Comparison of ENCODE assay signal across 11 cellular contexts in the genomic region with DNA sequence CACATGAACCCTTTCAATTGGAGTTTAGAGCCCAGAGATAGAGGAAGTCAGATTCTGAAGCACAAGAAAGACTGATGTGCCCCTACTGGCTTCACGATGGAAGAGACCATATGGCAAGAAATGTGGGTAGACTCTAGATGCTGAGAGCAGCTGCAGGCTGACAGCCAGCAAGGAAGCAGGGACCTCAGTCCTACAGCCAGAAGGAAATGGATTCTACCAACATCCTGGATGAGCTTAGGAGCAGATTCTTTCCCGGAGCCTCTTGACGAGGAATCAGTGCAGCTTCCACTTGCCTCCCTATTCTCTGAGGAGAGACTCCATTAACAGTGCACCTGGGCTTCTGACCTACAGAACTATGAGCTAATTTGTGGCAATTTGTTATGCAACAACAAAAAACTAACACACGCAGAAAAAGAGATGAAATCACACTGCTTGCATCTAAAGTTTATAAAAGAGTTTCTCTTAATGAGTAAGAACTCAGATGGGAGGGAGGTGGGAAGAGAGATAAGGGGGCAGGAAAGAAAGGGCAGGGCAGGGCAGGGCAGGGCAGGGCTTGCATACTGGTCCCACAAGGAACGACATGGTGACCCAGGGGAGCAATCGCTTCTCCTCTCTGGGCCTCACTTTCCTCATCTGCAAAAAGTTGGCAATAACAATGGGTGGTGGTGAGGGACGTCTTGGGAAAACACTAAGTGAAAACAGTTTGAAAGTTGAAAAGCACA.
A peak's percentile ranks its signal among the peaks of the same experiment; 100 is the strongest.
DNase-seq lines count a peak whose midpoint lies in the region; ATAC-seq, FAIRE-seq and TF ChIP-seq lines count a peak whose summit lies in the region.
"Had no signal": no experiment of that assay in that cellular context is flagged by ENCODE, and none has a peak within 500 bp of the region (broad histone marks: within the 10 kb centered on the region; RNA-seq: fewer than 3 reads in every experiment).

No MANE protein-coding gene starts in this region.

- no peaks in the 10 kb centered on the region for H3K36me3 ChIP-seq in H1 (ENCODE audit: control insufficient read depth in 2 of 4, insufficient read depth in 4 of 4, low read length in 3 of 4)
- no peaks in the 10 kb centered on the region for H3K36me3 ChIP-seq in small intestine (ENCODE audit: control insufficient read depth in 2 of 2, insufficient read depth in 2 of 2, low read length in 2 of 2)
- H3K36me3 ChIP-seq: tibial nerve had no signal

- H2AFZ ChIP-seq in H1 (ENCODE audit: low read length) = no peak overlapping the region

- no peaks in the 10 kb centered on the region for H3K79me2 ChIP-seq in H1 (ENCODE audit: control insufficient read depth in 1 of 2, insufficient read depth in 2 of 2, low read length in 2 of 2)

- H3K9me3 ChIP-seq in H1 (ENCODE audit: insufficient read depth in 2 of 2, low read depth in 1 of 2, low read length in 1 of 2) (no peaks in the 10 kb centered on the region), small intestine (ENCODE audit: control insufficient read depth, low read depth) (no peaks in the 10 kb centered on the region)
- H3K9me3 ChIP-seq: tibial nerve had no signal

- DNase-seq in NCI-H82 (lab: John Stamatoyannopoulos, UW) = peak; percentile 63
- no peak for DNase-seq in NCI-H82 treated with DMSO at 0.1 percent for 48 hours (lab: John Stamatoyannopoulos, UW; ENCODE audit: unreplicated experiment)
- DNase-seq in NCI-H524 (lab: John Stamatoyannopoulos, UW) = peak; percentile 39 to 77
- DNase-seq in H1 (ENCODE audit: low read depth in 1 of 2, low spot score in 2 of 2) = no peak
- peak; percentile 75 for DNase-seq in small intestine
- no peak for DNase-seq in amniotic stem cell (lab: John Stamatoyannopoulos, UW)
- DNase-seq in G401 (ENCODE audit: low spot score) = no peak
- DNase-seq: activated effector memory CD4-positive, alpha-beta T cell treated with anti-CD3 and anti-CD28 coated beads, Interleukin-2, amount 50 U/mL, for 16 hours had no signal

- CTCF ChIA-PET in H1 (lab: Charles Lee; ENCODE audit: partially characterized antibody) = interaction anchor here (0.9 kb wide), 1 partner anchor 14 kb away, joined by 6 read pairs; no protein-coding TSS in a partner anchor

- 74% methylated on average over 7 of the region's 7 CpGs; no CpG with 5 or more reads in 1 of the 2 experiments for WGBS in H1 (ENCODE audit: extremely low coverage in 1 of 2, insufficient coverage in 1 of 2, insufficient read length in 1 of 2, insufficient replicate concordance in 2 of 2, low coverage in 1 of 2, low lambda C conversion rate in 2 of 2, missing lambda C conversion rate in 1 of 2), 2 experiments
- 31 to 49% (median 48%) methylated on average over 7 of the region's 7 CpGs for WGBS in small intestine, 3 donors

- H3K4me2 ChIP-seq in H1 (ENCODE audit: insufficient read depth in 1 of 2, low read depth in 2 of 2, low read length in 2 of 2) = no peak overlapping the region

- POLR2A ChIA-PET in H1 (lab: Charles Lee; ENCODE audit: partially characterized antibody) = interaction anchor here (0.5 kb wide), 1 partner anchor 74 kb away, joined by 3 read pairs; no protein-coding TSS in a partner anchor

- no peak overlapping the region for H3K18ac ChIP-seq in H1 (ENCODE audit: extremely low read depth, low read length)

- no peak; a peak in 1 of 4 replicates for TF ChIP-seq RAD21 in H1 (IDR thresholded peaks at IDR 0.05 in 1 of 2, conservative IDR thresholded peaks at IDR 0.05 in 1 of 2; ENCODE audit: low read depth in 2 of 2, low read length in 2 of 2)

- no peak for ATAC-seq in HG03196 (IDR thresholded peaks at IDR 0.05; ENCODE audit: unreplicated experiment)

- no peak overlapping the region for H2BK12ac ChIP-seq in H1 (ENCODE audit: low read depth, low read length)

- in situ Hi-C loops in G401 (cut with HindIII; ENCODE audit: low sequenced_read_pairs) = no loop called here

- H2AK5ac ChIP-seq in H1 (ENCODE audit: low read depth, low read length) = no peak overlapping the region

- H3K27ac ChIP-seq in H1 (ENCODE audit: low read depth, low read length) (no peak overlapping the region), small intestine (ENCODE audit: low read depth in 1 of 2, low read length in 1 of 2) (peak overlapping the region; percentile 68 to 72)

- H2BK20ac ChIP-seq in H1 (ENCODE audit: low read length) = no peak overlapping the region

- TF ChIP-seq POLR2A in H1 (IDR thresholded peaks at IDR 0.05; ENCODE audit: control extremely low read depth in 1 of 2, low read depth in 2 of 2, low read length in 2 of 2) = no peak

- no peaks in the 10 kb centered on the region for H3K23me2 ChIP-seq in H1 (ENCODE audit: low read depth, low read length)

- H2BK5ac ChIP-seq in H1 (ENCODE audit: low read depth, low read length) = no peak overlapping the region

- FAIRE-seq in H1 (lab: Jason Lieb, UNC) (peak; percentile 82), small intestine (lab: Jason Lieb, UNC) (no peak)
- FAIRE-seq: GM18507 had no signal

- no peak overlapping the region for H2BK15ac ChIP-seq in H1 (ENCODE audit: low read length)

- no peaks in the 10 kb centered on the region for H4K20me1 ChIP-seq in H1 (replicated peaks in 1 of 2; ENCODE audit: control insufficient read depth in 1 of 2, insufficient read depth in 2 of 2, low read length in 2 of 2)

- no peak overlapping the region for H4K8ac ChIP-seq in H1 (ENCODE audit: extremely low read depth, insufficient read depth, low read length)

- no peak overlapping the region for H3K4ac ChIP-seq in H1 (replicated peaks; ENCODE audit: insufficient read length, low read depth, low read length)

- H3K27me3 ChIP-seq in H1 (replicated peaks in 1 of 4; ENCODE audit: control insufficient read depth in 3 of 4, extremely low read depth in 1 of 4, insufficient read depth in 3 of 4, low read length in 3 of 4) (peaks cover 0 to 1% (median 0%) of the 10 kb centered on the region in 4 experiments; a peak in 1 of 7 replicates), small intestine (ENCODE audit: control insufficient read depth in 2 of 2, insufficient read depth in 2 of 2, low read length in 2 of 2) (no peaks in the 10 kb centered on the region)
- H3K27me3 ChIP-seq: tibial nerve had no signal

- H3K9ac ChIP-seq in H1 (replicated peaks in 1 of 4; ENCODE audit: extremely low read depth in 1 of 4, low read depth in 3 of 4, low read length in 3 of 4) = no peak overlapping the region

- H3K23ac ChIP-seq in H1 (ENCODE audit: insufficient read length) = no peak overlapping the region

- no peak for TF ChIP-seq CTCF in H1 (IDR thresholded peaks at IDR 0.05; ENCODE audit: control extremely low read depth in 1 of 3, insufficient read depth in 1 of 3, low read depth in 1 of 3, low read length in 3 of 3)

- H3K56ac ChIP-seq in H1 (replicated peaks; ENCODE audit: insufficient read length, low read depth, low read length) = no peak overlapping the region

- no peak overlapping the region for H4K5ac ChIP-seq in H1 (ENCODE audit: insufficient read length, low read depth, low read length)

- H3K79me1 ChIP-seq in H1 (ENCODE audit: low read depth, low read length) = no peaks in the 10 kb centered on the region; the same call in 1 of the 2 replicates

- H3K14ac ChIP-seq in H1 (ENCODE audit: insufficient read length) = no peak overlapping the region

- peaks cover 0 to 7% (median 6%) of the 10 kb centered on the region in 4 experiments; a peak in 6 of 7 replicates for H3K4me1 ChIP-seq in H1 (replicated peaks in 1 of 4; ENCODE audit: control insufficient read depth in 3 of 4, insufficient read depth in 4 of 4, low read length in 3 of 4)
- peaks cover 0 to 8% of the 10 kb centered on the region in 2 donors for H3K4me1 ChIP-seq in small intestine (ENCODE audit: control insufficient read depth in 2 of 2, insufficient read depth in 1 of 2, low read depth in 1 of 2, low read length in 1 of 2)

- H4K91ac ChIP-seq in H1 (replicated peaks; ENCODE audit: insufficient read length, low read length) = no peak overlapping the region

- no peak overlapping the region for H2BK120ac ChIP-seq in H1 (replicated peaks; ENCODE audit: low read depth, low read length)

- H3K4me3 ChIP-seq in H1 (ENCODE audit: extremely low read depth in 1 of 4, insufficient read depth in 2 of 4, low read depth in 3 of 4, low read length in 4 of 4) = no peak overlapping the region
- no peak overlapping the region for H3K4me3 ChIP-seq in small intestine (ENCODE audit: low read depth in 1 of 2, low read length in 2 of 2)
- H3K4me3 ChIP-seq: tibial nerve had no signal

- TF ChIP-seq EP300 in H1 (IDR thresholded peaks at IDR 0.05; ENCODE audit: borderline replicate concordance in 1 of 2, low read depth in 2 of 2, low read length in 2 of 2) = peak in 1 of 2 experiments; percentile 96; a peak in 2 of 3 replicates

TF ChIP-seq in H1, 55 proteins besides CTCF, POLR2A, EP300 and RAD21:
- TF ChIP-seq NANOG (IDR thresholded peaks at IDR 0.05; ENCODE audit: insufficient read depth, low read depth, low read length, poor library complexity, severe bottlenecking) (no peak), JUND (IDR thresholded peaks at IDR 0.05; ENCODE audit: low read length) (peak; percentile 66), SIN3A (conservative IDR thresholded peaks at IDR 0.05 in 1 of 2, IDR thresholded peaks at IDR 0.05 in 1 of 2; ENCODE audit: low read depth in 1 of 2, low read length in 2 of 2) (0 out of 4 replicates have a peak, but pooled peaks of 1 of the 2 experiments have one; percentile 58), TEAD4 (IDR thresholded peaks at IDR 0.05; ENCODE audit: low read depth, low read length) (peak; percentile 55; the same call in 1 of the 2 replicates), CHD1 (IDR thresholded peaks at IDR 0.05; ENCODE audit: low read depth, low read length) (peak; percentile 84)
TF ChIP-seq in H1: peak in this region for 4.

Comparison
In these comparisons a context has a peak if more than half of its experiments do, and no peak if none do; other contexts are left out.
1. DNase-seq: peak in NCI-H82 (single experiment), NCI-H524 (2 of 2) and small intestine (single experiment); none in NCI-H82 treated with DMSO at 0.1 percent for 48 hours (single experiment), H1 (0 of 2), amniotic stem cell (single experiment) and G401 (single experiment).